Comparison of ENCODE assay signal across 1 cellular context in genomic region chr4:157220026-157220881, GRCh38.
TF ChIP-seq lines count a peak whose summit lies in the region.

Gene GRIA2, plus strand, starts transcription at chr4:157220728. Its CDS starts 315 bp downstream, at chr4:157221043.

TF ChIP-seq in HepG2, 621 proteins besides CTCF, POLR2A, EP300 and RAD21 (continued from another document and continues in another):
- TF ChIP-seq CENPT (CRISPR knock-in tag; IDR thresholded peaks at IDR 0.05; ENCODE audit: low read depth) (peak; percentile 72; the same call in 1 of the 2 replicates), RBM22 (optimal IDR thresholded peaks at IDR 0.05; ENCODE audit: low read length) (no peak), ZNF607 (CRISPR knock-in tag; IDR thresholded peaks at IDR 0.05; ENCODE audit: borderline replicate concordance) (peak; percentile 81; the same call in 1 of the 2 replicates), TGIF2 (CRISPR knock-in tag; IDR thresholded peaks at IDR 0.05) (peak; percentile 88), KDM2A (CRISPR knock-in tag; IDR thresholded peaks at IDR 0.05; ENCODE audit: borderline replicate concordance, low read depth) (peak; percentile 89), ZSCAN9 (CRISPR knock-in tag; IDR thresholded peaks at IDR 0.05; ENCODE audit: borderline replicate concordance) (peak; percentile 87; the same call in 1 of the 2 replicates), CREBL2 (CRISPR knock-in tag; IDR thresholded peaks at IDR 0.05; ENCODE audit: borderline replicate concordance) (no peak), ELF4 (CRISPR knock-in tag; IDR thresholded peaks at IDR 0.05; ENCODE audit: borderline replicate concordance) (no peak), MNT (IDR thresholded peaks at IDR 0.05) (no peak), STAT5B (CRISPR knock-in tag; IDR thresholded peaks at IDR 0.05) (peak; percentile 76; the same call in 1 of the 2 replicates), UBTF (CRISPR knock-in tag; IDR thresholded peaks at IDR 0.05) (peak; percentile 30; the same call in 1 of the 2 replicates), CCDC6 (CRISPR knock-in tag; IDR thresholded peaks at IDR 0.05) (peak; percentile 87), PAX8 (CRISPR knock-in tag; IDR thresholded peaks at IDR 0.05; ENCODE audit: borderline replicate concordance) (peak; percentile 49; the same call in 1 of the 2 replicates), WIZ (CRISPR knock-in tag; IDR thresholded peaks at IDR 0.05) (peak; percentile 92), ZNF335 (CRISPR knock-in tag; IDR thresholded peaks at IDR 0.05) (0 out of 2 replicates have a peak, but pooled peaks have one; percentile 41), HDAC2 (CRISPR knock-in tag; IDR thresholded peaks at IDR 0.05) (peak; percentile 68; the same call in 1 of the 2 replicates), ZNF142 (CRISPR knock-in tag; IDR thresholded peaks at IDR 0.05) (no peak), MXD1 (CRISPR knock-in tag; IDR thresholded peaks at IDR 0.05) (peak; percentile 72; the same call in 1 of the 2 replicates), ZNF546 (CRISPR knock-in tag; conservative IDR thresholded peaks at IDR 0.05) (peak; percentile 86), ZZZ3 (CRISPR knock-in tag; IDR thresholded peaks at IDR 0.05; ENCODE audit: borderline replicate concordance) (no peak), HOXA9 (CRISPR knock-in tag; IDR thresholded peaks at IDR 0.05; ENCODE audit: borderline replicate concordance) (peak; percentile 60; the same call in 1 of the 2 replicates), ZBTB7B (CRISPR knock-in tag; IDR thresholded peaks at IDR 0.05) (0 out of 2 replicates have a peak, but pooled peaks have one; percentile 47), ATAD3A (CRISPR knock-in tag; IDR thresholded peaks at IDR 0.05) (peak; percentile 49; the same call in 1 of the 2 replicates), FOXP1 (IDR thresholded peaks at IDR 0.05) (no peak), FOXP1 (CRISPR knock-in tag; IDR thresholded peaks at IDR 0.05) (no peak), ZNF616 (CRISPR knock-in tag; IDR thresholded peaks at IDR 0.05; ENCODE audit: low read depth) (peak; percentile 62; the same call in 1 of the 2 replicates), BORCS8-MEF2B (CRISPR knock-in tag; IDR thresholded peaks at IDR 0.05) (peak; percentile 89), FOXC1 (CRISPR knock-in tag; IDR thresholded peaks at IDR 0.05; ENCODE audit: borderline replicate concordance) (0 out of 2 replicates have a peak, but pooled peaks have one; percentile 27), ZNF891 (CRISPR knock-in tag; IDR thresholded peaks at IDR 0.05) (peak; percentile 90), CSRNP2 (CRISPR knock-in tag; conservative IDR thresholded peaks at IDR 0.05; ENCODE audit: low read depth) (no peak), ZNF768 (CRISPR knock-in tag; IDR thresholded peaks at IDR 0.05) (peak; percentile 47; the same call in 1 of the 2 replicates), JUND (CRISPR knock-in tag; IDR thresholded peaks at IDR 0.05) (0 out of 2 replicates have a peak, but pooled peaks have one; percentile 39), ZNF570 (CRISPR knock-in tag; IDR thresholded peaks at IDR 0.05; ENCODE audit: borderline replicate concordance) (no peak), ZNF564 (CRISPR knock-in tag; IDR thresholded peaks at IDR 0.05) (peak; percentile 80; the same call in 1 of the 2 replicates)
- TF ChIP-seq, protein P1, sequence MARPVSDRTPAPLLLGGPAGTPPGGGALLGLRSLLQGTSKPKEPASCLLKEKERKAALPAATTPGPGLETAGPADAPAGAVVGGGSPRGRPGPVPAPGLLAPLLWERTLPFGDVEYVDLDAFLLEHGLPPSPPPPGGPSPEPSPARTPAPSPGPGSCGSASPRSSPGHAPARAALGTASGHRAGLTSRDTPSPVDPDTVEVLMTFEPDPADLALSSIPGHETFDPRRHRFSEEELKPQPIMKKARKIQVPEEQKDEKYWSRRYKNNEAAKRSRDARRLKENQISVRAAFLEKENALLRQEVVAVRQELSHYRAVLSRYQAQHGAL (CRISPR knock-in tag; IDR thresholded peaks at IDR 0.05; ENCODE audit: not compliant biosample characterization), result peak; percentile 86
- TF ChIP-seq, protein P2, sequence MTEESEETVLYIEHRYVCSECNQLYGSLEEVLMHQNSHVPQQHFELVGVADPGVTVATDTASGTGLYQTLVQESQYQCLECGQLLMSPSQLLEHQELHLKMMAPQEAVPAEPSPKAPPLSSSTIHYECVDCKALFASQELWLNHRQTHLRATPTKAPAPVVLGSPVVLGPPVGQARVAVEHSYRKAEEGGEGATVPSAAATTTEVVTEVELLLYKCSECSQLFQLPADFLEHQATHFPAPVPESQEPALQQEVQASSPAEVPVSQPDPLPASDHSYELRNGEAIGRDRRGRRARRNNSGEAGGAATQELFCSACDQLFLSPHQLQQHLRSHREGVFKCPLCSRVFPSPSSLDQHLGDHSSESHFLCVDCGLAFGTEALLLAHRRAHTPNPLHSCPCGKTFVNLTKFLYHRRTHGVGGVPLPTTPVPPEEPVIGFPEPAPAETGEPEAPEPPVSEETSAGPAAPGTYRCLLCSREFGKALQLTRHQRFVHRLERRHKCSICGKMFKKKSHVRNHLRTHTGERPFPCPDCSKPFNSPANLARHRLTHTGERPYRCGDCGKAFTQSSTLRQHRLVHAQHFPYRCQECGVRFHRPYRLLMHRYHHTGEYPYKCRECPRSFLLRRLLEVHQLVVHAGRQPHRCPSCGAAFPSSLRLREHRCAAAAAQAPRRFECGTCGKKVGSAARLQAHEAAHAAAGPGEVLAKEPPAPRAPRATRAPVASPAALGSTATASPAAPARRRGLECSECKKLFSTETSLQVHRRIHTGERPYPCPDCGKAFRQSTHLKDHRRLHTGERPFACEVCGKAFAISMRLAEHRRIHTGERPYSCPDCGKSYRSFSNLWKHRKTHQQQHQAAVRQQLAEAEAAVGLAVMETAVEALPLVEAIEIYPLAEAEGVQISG (CRISPR knock-in tag; IDR thresholded peaks at IDR 0.05), result peak; percentile 70
- TF ChIP-seq, protein P3, sequence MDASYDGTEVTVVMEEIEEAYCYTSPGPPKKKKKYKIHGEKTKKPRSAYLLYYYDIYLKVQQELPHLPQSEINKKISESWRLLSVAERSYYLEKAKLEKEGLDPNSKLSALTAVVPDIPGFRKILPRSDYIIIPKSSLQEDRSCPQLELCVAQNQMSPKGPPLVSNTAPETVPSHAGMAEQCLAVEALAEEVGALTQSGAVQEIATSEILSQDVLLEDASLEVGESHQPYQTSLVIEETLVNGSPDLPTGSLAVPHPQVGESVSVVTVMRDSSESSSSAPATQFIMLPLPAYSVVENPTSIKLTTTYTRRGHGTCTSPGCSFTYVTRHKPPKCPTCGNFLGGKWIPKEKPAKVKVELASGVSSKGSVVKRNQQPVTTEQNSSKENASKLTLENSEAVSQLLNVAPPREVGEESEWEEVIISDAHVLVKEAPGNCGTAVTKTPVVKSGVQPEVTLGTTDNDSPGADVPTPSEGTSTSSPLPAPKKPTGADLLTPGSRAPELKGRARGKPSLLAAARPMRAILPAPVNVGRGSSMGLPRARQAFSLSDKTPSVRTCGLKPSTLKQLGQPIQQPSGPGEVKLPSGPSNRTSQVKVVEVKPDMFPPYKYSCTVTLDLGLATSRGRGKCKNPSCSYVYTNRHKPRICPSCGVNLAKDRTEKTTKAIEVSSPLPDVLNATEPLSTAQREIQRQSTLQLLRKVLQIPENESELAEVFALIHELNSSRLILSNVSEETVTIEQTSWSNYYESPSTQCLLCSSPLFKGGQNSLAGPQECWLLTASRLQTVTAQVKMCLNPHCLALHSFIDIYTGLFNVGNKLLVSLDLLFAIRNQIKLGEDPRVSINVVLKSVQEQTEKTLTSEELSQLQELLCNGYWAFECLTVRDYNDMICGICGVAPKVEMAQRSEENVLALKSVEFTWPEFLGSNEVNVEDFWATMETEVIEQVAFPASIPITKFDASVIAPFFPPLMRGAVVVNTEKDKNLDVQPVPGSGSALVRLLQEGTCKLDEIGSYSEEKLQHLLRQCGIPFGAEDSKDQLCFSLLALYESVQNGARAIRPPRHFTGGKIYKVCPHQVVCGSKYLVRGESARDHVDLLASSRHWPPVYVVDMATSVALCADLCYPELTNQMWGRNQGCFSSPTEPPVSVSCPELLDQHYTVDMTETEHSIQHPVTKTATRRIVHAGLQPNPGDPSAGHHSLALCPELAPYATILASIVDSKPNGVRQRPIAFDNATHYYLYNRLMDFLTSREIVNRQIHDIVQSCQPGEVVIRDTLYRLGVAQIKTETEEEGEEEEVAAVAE (CRISPR knock-in tag; IDR thresholded peaks at IDR 0.05; ENCODE audit: borderline replicate concordance), result 0 out of 2 replicates have a peak, but pooled peaks have one; percentile 57
